In the genomic region with DNA sequence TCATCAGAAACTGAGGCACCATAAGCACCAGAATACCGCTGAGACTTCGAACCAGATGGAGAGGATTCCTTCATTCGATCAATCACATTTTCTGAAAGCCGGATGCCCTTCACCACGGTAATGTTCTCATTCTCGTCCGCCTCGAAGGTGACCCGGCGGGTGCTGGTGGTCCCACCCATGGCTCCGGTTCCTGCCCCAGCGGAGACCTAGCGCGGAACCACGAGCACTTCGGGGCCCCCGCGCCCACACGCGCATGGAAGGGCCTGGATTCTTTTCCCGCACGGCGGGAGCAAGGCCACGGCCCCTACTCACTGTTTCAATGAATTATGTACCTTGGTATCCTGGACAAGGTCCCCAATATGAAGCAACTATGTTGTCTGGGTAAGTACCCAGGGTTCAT, we compare ENCODE assay signal across 5 cellular contexts.
"Had no signal": no experiment of that assay in that cellular context is flagged by ENCODE, and none has a peak within 500 bp of the region (broad histone marks: within the 10 kb centered on the region; RNA-seq: fewer than 3 reads in every experiment).

No MANE protein-coding gene starts in this region.

- H3K4me1 Mint-ChIP-seq: H9 had no signal

- DNase-seq: GM23248, H9, HCEC 1CT, KG1 had no signal

- H3K27ac Mint-ChIP-seq: H9, IgD-negative memory B cell had no signal

- H3K4me3 Mint-ChIP-seq: H9, IgD-negative memory B cell had no signal

- H3K9ac ChIP-seq: GM23248 had no signal

- H3K4me3 ChIP-seq: GM23248 had no signal

- H3K27ac ChIP-seq: GM23248 had no signal

- H3K9me3 Mint-ChIP-seq: H9, IgD-negative memory B cell had no signal

- H3K27me3 Mint-ChIP-seq: IgD-negative memory B cell had no signal

- H3K36me3 Mint-ChIP-seq: IgD-negative memory B cell had no signal

- H2AFZ ChIP-seq: GM23248 had no signal
